In genomic region chr2:36371070-36371962, GRCh38 we compare ENCODE assay signal across 1 cellular context.
A peak's percentile ranks its signal among the peaks of the same experiment; 100 is the strongest.
TF ChIP-seq lines count a peak whose summit lies in the region.

No MANE protein-coding gene starts in this region.

TF ChIP-seq in HEK293, 187 proteins besides CTCF, POLR2A, EP300 and RAD21 (continued from another document):
- no peak for TF ChIP-seq HOXD13 (CRISPR knock-in tag; IDR thresholded peaks at IDR 0.05; ENCODE audit: borderline replicate concordance)
- TF ChIP-seq ZBTB17 (tag by site-specific recombination; IDR thresholded peaks at IDR 0.05) = peak; percentile 66
- TF ChIP-seq KLF16 (tag by site-specific recombination; IDR thresholded peaks at IDR 0.05) = no peak
- TF ChIP-seq PRDM1 (tag by site-specific recombination; IDR thresholded peaks at IDR 0.05) = 0 out of 2 replicates have a peak, but pooled peaks have one; percentile 26
- 0 out of 2 replicates have a peak, but pooled peaks have one; percentile 14 for TF ChIP-seq GLI2 (tag by site-specific recombination; IDR thresholded peaks at IDR 0.05; ENCODE audit: borderline replicate concordance, low read depth)
- 0 out of 2 replicates have a peak, but pooled peaks have one; percentile 16 for TF ChIP-seq ZFHX2 (tag by site-specific recombination; conservative IDR thresholded peaks at IDR 0.05)
- TF ChIP-seq ZNF292 (tag by site-specific recombination; IDR thresholded peaks at IDR 0.05; ENCODE audit: borderline replicate concordance, low read depth) = no peak
- TF ChIP-seq ZBTB6 (tag by site-specific recombination; IDR thresholded peaks at IDR 0.05) = no peak
- no peak for TF ChIP-seq SCRT2 (tag by site-specific recombination; IDR thresholded peaks at IDR 0.05)
- TF ChIP-seq KLF10 (tag by site-specific recombination; IDR thresholded peaks at IDR 0.05) = no peak
- TF ChIP-seq ZNF707 (tag by site-specific recombination; IDR thresholded peaks at IDR 0.05) = no peak
- TF ChIP-seq ZBTB8A (tag by site-specific recombination; IDR thresholded peaks at IDR 0.05) = no peak
- peak; percentile 71 for TF ChIP-seq FEZF1 (tag by site-specific recombination; IDR thresholded peaks at IDR 0.05)
- no peak for TF ChIP-seq ZIC2 (tag by site-specific recombination; IDR thresholded peaks at IDR 0.05)
- TF ChIP-seq ZNF426 (tag by site-specific recombination; IDR thresholded peaks at IDR 0.05) = no peak
- no peak for TF ChIP-seq ZNF404 (tag by site-specific recombination; IDR thresholded peaks at IDR 0.05)
- TF ChIP-seq ZNF274 (IDR thresholded peaks at IDR 0.05; ENCODE audit: low read length) = no peak
- no peak for TF ChIP-seq ZNF274 (tag by site-specific recombination; IDR thresholded peaks at IDR 0.05; ENCODE audit: borderline replicate concordance)
